In the genomic region with DNA sequence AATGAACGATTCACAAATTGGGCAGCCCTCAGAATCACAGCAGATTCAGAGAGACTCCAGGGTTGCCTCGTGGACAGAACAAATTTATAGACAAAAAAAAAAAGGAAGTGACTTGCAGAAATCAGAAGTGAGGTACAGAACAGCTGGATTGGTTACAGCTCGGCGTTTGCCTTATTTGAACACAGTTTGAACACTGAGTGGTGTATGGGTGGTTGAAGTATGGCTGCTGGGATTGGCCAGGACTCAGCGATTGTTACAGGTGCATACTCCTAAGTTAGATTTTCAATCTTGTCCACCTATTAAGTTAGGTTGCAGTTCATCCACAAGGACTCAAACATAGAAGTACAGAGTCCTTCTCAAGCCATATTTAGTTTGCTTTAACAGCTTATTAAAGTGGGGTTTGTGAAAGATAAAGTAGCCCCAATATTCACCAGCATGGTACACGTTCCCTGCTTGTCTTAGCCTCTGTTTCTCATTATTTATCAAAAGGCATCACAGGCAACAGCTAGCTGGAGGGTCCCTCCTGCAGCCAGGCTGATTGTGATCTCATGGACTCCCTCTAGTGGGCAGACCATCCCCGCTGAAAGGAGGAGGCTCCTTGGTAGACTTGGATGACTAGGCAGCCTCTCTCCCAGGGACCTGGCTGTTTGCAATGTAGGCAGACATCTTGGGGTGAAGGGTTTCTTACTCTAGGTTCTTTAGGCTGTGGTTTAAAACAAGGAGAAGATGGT, we compare ENCODE assay signal across 8 cellular contexts. TPM values are rescaled to one million over a fixed set of nuclear protein-coding genes. Genes with fewer than 3 reads are reported as not detected.
DNase-seq lines count a peak whose midpoint lies in the region; ATAC-seq and TF ChIP-seq lines count a peak whose summit lies in the region.

No MANE protein-coding gene starts in this region.

- H3K36me3 ChIP-seq in DND-41 (ENCODE audit: insufficient read depth, low read length): no peaks in the 10 kb centered on the region
- no peaks in the 10 kb centered on the region; the same call in 1 of the 2 replicates for H3K36me3 ChIP-seq in PC-3 (ENCODE audit: low read depth, low read length)
- H3K36me3 ChIP-seq in smooth muscle cell (ENCODE audit: low read depth): no peaks in the 10 kb centered on the region

- no peak overlapping the region for H3K27ac Mint-ChIP-seq in activated naive CD8-positive, alpha-beta T cell treated with anti-CD3 and anti-CD28 coated beads, Interleukin-2, amount 50 U/mL, for 24 hours

- H3K27me3 Mint-ChIP-seq in activated naive CD8-positive, alpha-beta T cell treated with anti-CD3 and anti-CD28 coated beads, Interleukin-2, amount 50 U/mL, for 24 hours: peaks cover 6% of the 10 kb centered on the region

- intact Hi-C loops in PC-3 (cut with micrococcal nuclease): no loop called here

- peaks cover 4% of the 10 kb centered on the region for H3K36me3 Mint-ChIP-seq in activated naive CD8-positive, alpha-beta T cell treated with anti-CD3 and anti-CD28 coated beads, Interleukin-2, amount 50 U/mL, for 24 hours (ENCODE audit: low read depth)

- ATAC-seq in DND-41 (ENCODE audit: insufficient read depth, low read depth): no peak
- peak; percentile 43 for ATAC-seq in HG02885 (IDR thresholded peaks at IDR 0.05; ENCODE audit: poor library complexity, unreplicated experiment)
- ATAC-seq in PC-3: peak; percentile 73
- peak; percentile 81 for ATAC-seq in activated naive CD8-positive, alpha-beta T cell treated with anti-CD3 and anti-CD28 coated beads, Interleukin-2, amount 50 U/mL, for 24 hours
- ATAC-seq in HG03439 (IDR thresholded peaks at IDR 0.05; ENCODE audit: unreplicated experiment): no peak
- no peak for ATAC-seq in HG02759 (IDR thresholded peaks at IDR 0.05; ENCODE audit: unreplicated experiment)

- H3K4me3 ChIP-seq in DND-41 (ENCODE audit: low read depth in 1 of 2, low read length in 2 of 2) (no peak overlapping the region), PC-3 (ENCODE audit: low read length) (no peak overlapping the region), smooth muscle cell (no peak overlapping the region)

- POLR2A ChIA-PET in PC-3 (lab: Charles Lee; ENCODE audit: unreplicated experiment): no interaction called here

- H2AFZ ChIP-seq in DND-41 (ENCODE audit: low read depth, low read length): no peak overlapping the region
- H2AFZ ChIP-seq in PC-3 (ENCODE audit: low read length): no peak overlapping the region
- H2AFZ ChIP-seq in smooth muscle cell (ENCODE audit: low read depth): no peak overlapping the region

- H3K9ac ChIP-seq in DND-41 (ENCODE audit: low read depth, low read length): no peak overlapping the region
- H3K9ac ChIP-seq in PC-3 (ENCODE audit: low read length): no peak overlapping the region
- H3K9ac ChIP-seq in smooth muscle cell (ENCODE audit: low read depth): no peak overlapping the region

- H3K4me2 ChIP-seq in DND-41 (ENCODE audit: insufficient read depth, low read length) (no peak overlapping the region), PC-3 (ENCODE audit: low read length) (no peak overlapping the region), smooth muscle cell (no peak overlapping the region)

- TF ChIP-seq CTCF in DND-41 (IDR thresholded peaks at IDR 0.05; ENCODE audit: borderline replicate concordance, extremely low read depth, low read length, poor library complexity, severe bottlenecking) (peak; percentile 65), PC-3 (conservative IDR thresholded peaks at IDR 0.05; ENCODE audit: low read depth, low read length) (peak; percentile 57), smooth muscle cell (IDR thresholded peaks at IDR 0.05; ENCODE audit: borderline replicate concordance, insufficient read depth, poor library complexity, severe bottlenecking) (peak; percentile 45)

- H3K4me1 ChIP-seq in DND-41 (ENCODE audit: insufficient read depth, low read length) (no peaks in the 10 kb centered on the region), PC-3 (ENCODE audit: insufficient read depth, low read length) (no peaks in the 10 kb centered on the region), smooth muscle cell (ENCODE audit: low read depth) (no peaks in the 10 kb centered on the region)

- H3K9me3 ChIP-seq in DND-41 (ENCODE audit: insufficient read depth, low read length, severe bottlenecking) (peaks cover 24% of the 10 kb centered on the region), PC-3 (ENCODE audit: low read length) (peaks cover 11% of the 10 kb centered on the region; the same call in 1 of the 2 replicates), smooth muscle cell (replicated peaks; ENCODE audit: low read depth) (peaks cover 8% of the 10 kb centered on the region)

- H3K4me3 Mint-ChIP-seq in activated naive CD8-positive, alpha-beta T cell treated with anti-CD3 and anti-CD28 coated beads, Interleukin-2, amount 50 U/mL, for 24 hours: no peak overlapping the region

- H3K9me2 ChIP-seq in PC-3 (replicated peaks; ENCODE audit: low read length): no peaks in the 10 kb centered on the region

- 59% methylated on average over 7 of the region's 7 CpGs for WGBS in smooth muscle cell (ENCODE audit: low lambda C conversion rate)

- no peaks in the 10 kb centered on the region for H4K20me1 ChIP-seq in DND-41 (ENCODE audit: insufficient read depth, low read length)
- H4K20me1 ChIP-seq in PC-3 (ENCODE audit: low read length): no peaks in the 10 kb centered on the region
- no peaks in the 10 kb centered on the region for H4K20me1 ChIP-seq in smooth muscle cell (ENCODE audit: low read depth)

- H3K9me3 Mint-ChIP-seq in activated naive CD8-positive, alpha-beta T cell treated with anti-CD3 and anti-CD28 coated beads, Interleukin-2, amount 50 U/mL, for 24 hours: peaks cover 10% of the 10 kb centered on the region

- H3K27ac ChIP-seq in DND-41 (ENCODE audit: low read length): no peak overlapping the region
- no peak overlapping the region for H3K27ac ChIP-seq in PC-3 (ENCODE audit: low read length)
- H3K27ac ChIP-seq in smooth muscle cell (ENCODE audit: low read depth): no peak overlapping the region

- peak; percentile 38 for DNase-seq in DND-41
- peak; percentile 47 for DNase-seq in PC-3
- peak; percentile 60 for DNase-seq in activated naive CD8-positive, alpha-beta T cell treated with anti-CD3 and anti-CD28 coated beads, Interleukin-2, amount 50 U/mL, for 24 hours
- peak; percentile 76 for DNase-seq in hepatic stellate cell (ENCODE audit: low spot score)
- no peak for DNase-seq in smooth muscle cell (lab: John Stamatoyannopoulos, UW; ENCODE audit: unreplicated experiment)

- H3F3A ChIP-seq in PC-3 (ENCODE audit: low read length, unreplicated experiment) (no peaks in the 10 kb centered on the region), smooth muscle cell (ENCODE audit: low read depth) (no peaks in the 10 kb centered on the region)

- CTCF ChIA-PET in PC-3 (lab: Charles Lee): no interaction called here

- no peaks in the 10 kb centered on the region for H3K4me1 Mint-ChIP-seq in activated naive CD8-positive, alpha-beta T cell treated with anti-CD3 and anti-CD28 coated beads, Interleukin-2, amount 50 U/mL, for 24 hours

- no TSS peak for BruUV-seq in PC-3 (replicated peaks; lab: Mats Ljungman, UMichigan)

- H3K27me3 ChIP-seq in DND-41 (ENCODE audit: insufficient read depth, low read length, poor library complexity): no peaks in the 10 kb centered on the region
- H3K27me3 ChIP-seq in PC-3 (ENCODE audit: low read length): no peaks in the 10 kb centered on the region
- no peaks in the 10 kb centered on the region for H3K27me3 ChIP-seq in smooth muscle cell (ENCODE audit: low read depth)

- H3K79me2 ChIP-seq in DND-41 (ENCODE audit: insufficient read depth, low read length) (no peaks in the 10 kb centered on the region), PC-3 (ENCODE audit: low read length) (no peaks in the 10 kb centered on the region), smooth muscle cell (ENCODE audit: low read depth) (no peaks in the 10 kb centered on the region)

RNA-seq across cellular contexts. Expression of gene ALDH1L1, which starts 17.6 kb away (rescaled TPM):
- total RNA-seq in PC-3 (2014; rRNA removed) (not detected in 2 replicates), smooth muscle cell (not detected in 2 replicates)
- 0.48 TPM in 1 of 2 replicates, not detected in the other for polyA plus RNA-seq in smooth muscle cell

Comparison
In these comparisons a context has a peak if more than half of its experiments do, and no peak if none do; other contexts are left out.
1. ATAC-seq: peak in HG02885 (single experiment), PC-3 (single experiment) and activated naive CD8-positive, alpha-beta T cell treated with anti-CD3 and anti-CD28 coated beads, Interleukin-2, amount 50 U/mL, for 24 hours (single experiment); none in DND-41 (single experiment), HG03439 (single experiment) and HG02759 (single experiment).
2. Peak in every context shown above with its lines, with median percentiles within 50 percentile points of each other: CTCF ChIP-seq.